1 cellular context compared by ENCODE assay signal in the genomic region with DNA sequence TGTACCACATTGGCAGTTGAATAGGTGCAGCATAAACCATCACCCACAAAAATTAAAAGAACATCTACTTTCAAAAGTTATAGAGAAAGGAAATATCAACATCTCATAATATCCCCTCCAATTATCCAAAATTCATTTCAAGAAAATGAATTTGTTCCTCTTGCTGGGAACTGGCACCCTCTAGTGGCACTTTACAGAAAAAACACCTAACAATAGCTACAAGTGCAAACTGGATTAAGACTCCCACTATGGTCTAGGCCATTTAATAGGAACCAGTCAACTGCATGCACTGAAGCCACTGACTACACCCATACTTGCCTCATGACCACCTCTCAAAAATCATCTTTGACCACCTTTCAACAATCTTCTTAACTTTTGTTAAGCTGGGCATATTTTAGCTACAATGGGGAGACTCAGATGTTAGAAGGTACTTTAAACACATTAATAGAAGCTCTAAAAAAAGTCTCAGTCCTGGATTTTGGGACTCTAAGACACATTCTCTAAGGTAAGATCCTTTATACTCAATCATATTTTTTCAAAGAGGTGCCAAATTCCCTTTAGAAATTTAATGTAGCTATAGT.
TF ChIP-seq lines count a peak whose summit lies in the region.

No MANE protein-coding gene starts in this region.

TF ChIP-seq in HepG2, 621 proteins besides CTCF, POLR2A, EP300 and RAD21:
- TF ChIP-seq CHD4 (IDR thresholded peaks at IDR 0.05; ENCODE audit: borderline replicate concordance, low read length) (no peak), E2F2 (CRISPR knock-in tag; IDR thresholded peaks at IDR 0.05; ENCODE audit: borderline replicate concordance) (no peak), ZKSCAN1 (IDR thresholded peaks at IDR 0.05; ENCODE audit: low read length) (peak; percentile 87), ZNF790 (CRISPR knock-in tag; IDR thresholded peaks at IDR 0.05; ENCODE audit: borderline replicate concordance) (no peak), SMC3 (IDR thresholded peaks at IDR 0.05; ENCODE audit: low read length) (peak; percentile 25; the same call in 1 of the 2 replicates), ZNF468 (CRISPR knock-in tag; IDR thresholded peaks at IDR 0.05) (no peak), ZNF878 (CRISPR knock-in tag; IDR thresholded peaks at IDR 0.05) (no peak), ZNF629 (CRISPR knock-in tag; conservative IDR thresholded peaks at IDR 0.05) (no peak), KLF9 (CRISPR knock-in tag; IDR thresholded peaks at IDR 0.05; ENCODE audit: low read depth) (no peak), STAG1 (CRISPR knock-in tag; IDR thresholded peaks at IDR 0.05) (peak; percentile 70), HDAC6 (IDR thresholded peaks at IDR 0.05; ENCODE audit: low read depth, low read length) (no peak), PHF21A (CRISPR knock-in tag; IDR thresholded peaks at IDR 0.05) (no peak), ZNF691 (CRISPR knock-in tag; IDR thresholded peaks at IDR 0.05; ENCODE audit: borderline replicate concordance, low read depth) (no peak), MAF1 (CRISPR knock-in tag; IDR thresholded peaks at IDR 0.05; ENCODE audit: borderline replicate concordance) (no peak), ZNF136 (CRISPR knock-in tag; IDR thresholded peaks at IDR 0.05; ENCODE audit: low read depth) (no peak)
- TF ChIP-seq, protein P1, sequence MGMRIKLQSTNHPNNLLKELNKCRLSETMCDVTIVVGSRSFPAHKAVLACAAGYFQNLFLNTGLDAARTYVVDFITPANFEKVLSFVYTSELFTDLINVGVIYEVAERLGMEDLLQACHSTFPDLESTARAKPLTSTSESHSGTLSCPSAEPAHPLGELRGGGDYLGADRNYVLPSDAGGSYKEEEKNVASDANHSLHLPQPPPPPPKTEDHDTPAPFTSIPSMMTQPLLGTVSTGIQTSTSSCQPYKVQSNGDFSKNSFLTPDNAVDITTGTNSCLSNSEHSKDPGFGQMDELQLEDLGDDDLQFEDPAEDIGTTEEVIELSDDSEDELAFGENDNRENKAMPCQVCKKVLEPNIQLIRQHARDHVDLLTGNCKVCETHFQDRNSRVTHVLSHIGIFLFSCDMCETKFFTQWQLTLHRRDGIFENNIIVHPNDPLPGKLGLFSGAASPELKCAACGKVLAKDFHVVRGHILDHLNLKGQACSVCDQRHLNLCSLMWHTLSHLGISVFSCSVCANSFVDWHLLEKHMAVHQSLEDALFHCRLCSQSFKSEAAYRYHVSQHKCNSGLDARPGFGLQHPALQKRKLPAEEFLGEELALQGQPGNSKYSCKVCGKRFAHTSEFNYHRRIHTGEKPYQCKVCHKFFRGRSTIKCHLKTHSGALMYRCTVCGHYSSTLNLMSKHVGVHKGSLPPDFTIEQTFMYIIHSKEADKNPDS (CRISPR knock-in tag; IDR thresholded peaks at IDR 0.05) = no peak
- TF ChIP-seq, protein P2, sequence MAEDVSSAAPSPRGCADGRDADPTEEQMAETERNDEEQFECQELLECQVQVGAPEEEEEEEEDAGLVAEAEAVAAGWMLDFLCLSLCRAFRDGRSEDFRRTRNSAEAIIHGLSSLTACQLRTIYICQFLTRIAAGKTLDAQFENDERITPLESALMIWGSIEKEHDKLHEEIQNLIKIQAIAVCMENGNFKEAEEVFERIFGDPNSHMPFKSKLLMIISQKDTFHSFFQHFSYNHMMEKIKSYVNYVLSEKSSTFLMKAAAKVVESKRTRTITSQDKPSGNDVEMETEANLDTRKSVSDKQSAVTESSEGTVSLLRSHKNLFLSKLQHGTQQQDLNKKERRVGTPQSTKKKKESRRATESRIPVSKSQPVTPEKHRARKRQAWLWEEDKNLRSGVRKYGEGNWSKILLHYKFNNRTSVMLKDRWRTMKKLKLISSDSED (CRISPR knock-in tag; IDR thresholded peaks at IDR 0.05) = no peak
TF ChIP-seq in HepG2: peak in this region for 3.
